Comparison of ENCODE assay signal across 21 cellular contexts in the genomic region with DNA sequence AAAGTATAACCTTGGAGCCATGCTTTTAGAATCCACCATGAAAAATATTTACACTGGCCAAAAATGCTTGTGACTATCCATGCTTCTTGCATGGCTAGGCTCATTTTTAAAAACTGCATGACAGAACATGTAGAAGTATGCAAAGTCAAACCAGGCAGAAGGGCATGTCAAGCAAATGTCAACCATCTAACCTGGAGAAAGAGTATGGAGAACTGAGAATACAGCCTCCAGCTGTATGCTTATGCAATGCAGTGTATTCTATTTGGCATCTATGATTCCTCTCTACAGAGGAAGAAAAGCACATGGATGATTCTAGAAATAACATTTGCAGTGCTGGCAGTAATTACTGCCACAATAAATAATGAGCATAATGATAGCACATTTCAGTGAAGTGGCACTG.
"Had no signal": no experiment of that assay in that cellular context is flagged by ENCODE, and none has a peak within 500 bp of the region (broad histone marks: within the 10 kb centered on the region; RNA-seq: fewer than 3 reads in every experiment).

No MANE protein-coding gene starts in this region.

- H3K36me3 ChIP-seq: thyroid gland had no signal

- FAIRE-seq: astrocyte had no signal

- DNase-seq: activated CD4-positive, alpha-beta T cell treated with anti-CD3 and anti-CD28 coated beads for 1 hour; activated CD4-positive, alpha-beta T cell treated with anti-CD3 and anti-CD28 coated beads, Interleukin-2, amount 50 U/mL, for 1 hour; activated CD8-positive, alpha-beta T cell treated with anti-CD3 and anti-CD28 coated beads, Interleukin-2, amount 10 ng/mL, durations not matched to agents 7 days and 5 days; activated naive CD4-positive, alpha-beta T cell treated with Interleukin-2 at 50 U/mL for 16 hours; activated naive CD8-positive, alpha-beta T cell treated with anti-CD3 and anti-CD28 coated beads for 36 hours; activated T-cell treated with anti-CD3 and anti-CD28 coated beads, Interleukin-2, amount 50 U/mL, for 1 hour; cortex of kidney; endodermal cell; foreskin melanocyte; immature natural killer cell; kidney glomerular epithelial cell; left ventricle myocardium inferior; midbrain; stimulated activated CD4-positive, alpha-beta T cell treated with anti-CD3 and anti-CD28 coated beads, Interleukin-4, amount 100 ng/mL, for 24 hours; stimulated activated naive CD8-positive, alpha-beta T cell treated with anti-CD3 and anti-CD28 coated beads, Interleukin-15, Interleukin-2, amounts not matched to agents 100 U/mL and 50 U/mL, for 24 hours; T-helper 9 cell; thyroid gland; upper lobe of right lung had no signal

- H3K4me3 ChIP-seq: left ventricle myocardium inferior, prostate gland, thyroid gland, upper lobe of right lung had no signal

- H3K9me3 ChIP-seq: left ventricle myocardium inferior, prostate gland, thyroid gland, upper lobe of right lung had no signal

- H3K27ac ChIP-seq: left ventricle myocardium inferior, prostate gland, thyroid gland, upper lobe of right lung had no signal

- H3K27me3 ChIP-seq: thyroid gland, upper lobe of right lung had no signal

- H3K4me1 ChIP-seq: prostate gland, thyroid gland, upper lobe of right lung had no signal

- ATAC-seq: activated CD8-positive, alpha-beta T cell treated with anti-CD3 and anti-CD28 coated beads, Interleukin-2, amount 10 ng/mL, durations not matched to agents 7 days and 5 days; natural killer cell treated with Interleukin-12 subunit alpha and Interleukin-12 subunit beta and Interleukin-15 and Interleukin-18, amount 100 ng/mL, for 72 hours; stimulated activated naive CD8-positive, alpha-beta T cell treated with anti-CD3 and anti-CD28 coated beads, Interleukin-15, Interleukin-2, amounts not matched to agents 100 U/mL and 50 U/mL, for 24 hours; upper lobe of right lung had no signal
